7 cellular contexts compared by ENCODE assay signal in the genomic region with DNA sequence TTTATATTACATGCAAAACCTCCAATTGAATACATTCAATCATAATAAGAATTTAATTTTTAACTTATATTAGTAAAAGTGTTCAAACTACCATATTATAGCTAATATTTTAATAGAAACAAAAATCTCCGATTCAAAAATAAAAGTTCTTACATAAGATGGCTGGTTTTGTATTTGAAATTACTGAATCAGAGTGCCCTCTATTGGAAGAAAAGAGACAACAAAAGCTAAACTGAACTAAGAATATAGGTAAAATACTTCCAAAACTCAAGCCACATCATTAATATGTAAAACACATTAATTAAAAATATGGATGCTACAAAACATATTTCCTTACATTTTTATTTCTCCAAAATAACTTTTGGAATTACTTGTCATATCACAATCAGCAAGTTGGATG.
DNase-seq lines count a peak whose midpoint lies in the region; TF ChIP-seq lines count a peak whose summit lies in the region.

No MANE protein-coding gene starts in this region.

- H3K4me1 ChIP-seq in endodermal cell (ENCODE audit: control insufficient read depth, insufficient read depth, low read length) (peaks cover 7% of the 10 kb centered on the region), sigmoid colon (peaks cover 0 to 3% (median 0%) of the 10 kb centered on the region in 4 donors), vagina (no peaks in the 10 kb centered on the region)

- H3K27ac ChIP-seq in endodermal cell (ENCODE audit: low read depth, low read length) (no peak overlapping the region), sigmoid colon (no peak overlapping the region), vagina (no peak overlapping the region)

- no peaks in the 10 kb centered on the region for H3K9me3 Mint-ChIP-seq in endodermal cell

- peaks cover 2% of the 10 kb centered on the region for H3K36me3 ChIP-seq in endodermal cell (ENCODE audit: control insufficient read depth, insufficient read depth, low read length)
- no peaks in the 10 kb centered on the region for H3K36me3 ChIP-seq in sigmoid colon
- no peaks in the 10 kb centered on the region for H3K36me3 ChIP-seq in vagina

- TF ChIP-seq EP300 in sigmoid colon (IDR thresholded peaks at IDR 0.05) = no peak

- no peak overlapping the region for H3K9ac ChIP-seq in endodermal cell (ENCODE audit: extremely low read depth, low read length, poor library complexity, severe bottlenecking)

- H3K4me1 Mint-ChIP-seq in endodermal cell = peaks cover 9% of the 10 kb centered on the region

- H3K27me3 Mint-ChIP-seq in endodermal cell (ENCODE audit: insufficient read depth) = no peaks in the 10 kb centered on the region

- no peak for TF ChIP-seq POLR2A in sigmoid colon (IDR thresholded peaks at IDR 0.05)
- no peak for TF ChIP-seq POLR2A in vagina (IDR thresholded peaks at IDR 0.05)

- peak; percentile 31 for DNase-seq in H4 (ENCODE audit: low spot score)
- DNase-seq in NCI-H446 (lab: John Stamatoyannopoulos, UW) = peak; percentile 3 to 62
- DNase-seq in endodermal cell = no peak
- no peak for DNase-seq in sigmoid colon
- DNase-seq in GF-D8 (lab: John Stamatoyannopoulos, UW) = no peak
- DNase-seq in vagina (ENCODE audit: extremely low spot score in 2 of 2) = no peak
- no peak for DNase-seq in activated T-cell treated with anti-CD3 and anti-CD28 coated beads, Interleukin-2, amount 50 U/mL, for 1 hour

- H3K9me3 ChIP-seq in endodermal cell (ENCODE audit: control insufficient read depth, low read length) (no peaks in the 10 kb centered on the region), sigmoid colon (no peaks in the 10 kb centered on the region), vagina (no peaks in the 10 kb centered on the region)

- H3K27ac Mint-ChIP-seq in endodermal cell = no peak overlapping the region

- no peaks in the 10 kb centered on the region for H3K36me3 Mint-ChIP-seq in endodermal cell (ENCODE audit: low read depth)

- no CpG with 5 or more reads among the region's 1 CpG for WGBS in endodermal cell (ENCODE audit: insufficient coverage in 1 of 2, insufficient read length in 1 of 2), 2 experiments
- whole genome bisulfite sequencing in sigmoid colon, 2 donors = 9 to 29% methylated on average over 1 of the region's 1 CpG

- TF ChIP-seq CTCF in endodermal cell (conservative IDR thresholded peaks at IDR 0.05) (peak; percentile 80), sigmoid colon (IDR thresholded peaks at IDR 0.05) (peak in 3 of 4 experiments; percentile 18 to 46 (median 19)), vagina (IDR thresholded peaks at IDR 0.05) (no peak)

- H3K4me3 ChIP-seq in endodermal cell (ENCODE audit: low read length) (no peak overlapping the region), sigmoid colon (peak overlapping the region; percentile 13 to 41 (median 22)), vagina (no peak overlapping the region)

- no peak overlapping the region for H3K4me3 Mint-ChIP-seq in endodermal cell

- intact Hi-C loops in sigmoid colon (cut with DNase I) = loop anchor here (2.0 kb wide), 1 partner anchor 725 kb away; no protein-coding TSS in a partner anchor
- intact Hi-C loops in vagina (cut with DNase I) = no loop called here

- H3K27me3 ChIP-seq in endodermal cell (ENCODE audit: control insufficient read depth, insufficient read depth, low read length, poor library complexity, severe bottlenecking) (no peaks in the 10 kb centered on the region), sigmoid colon (no peaks in the 10 kb centered on the region), vagina (no peaks in the 10 kb centered on the region)

Comparison
In these comparisons a context has a peak if more than half of its experiments do, and no peak if none do; other contexts are left out.
1. DNase-seq: peak in H4 (single experiment) and NCI-H446 (2 of 2); none in endodermal cell (single experiment), sigmoid colon (single experiment), GF-D8 (single experiment), vagina (0 of 2) and activated T-cell treated with anti-CD3 and anti-CD28 coated beads, Interleukin-2, amount 50 U/mL, for 1 hour (single experiment).
2. H3K4me3 ChIP-seq: peak in sigmoid colon (4 of 4); none in endodermal cell (single experiment) and vagina (0 of 2).
3. CTCF ChIP-seq: peak in endodermal cell (single experiment) and sigmoid colon (3 of 4); none in vagina (0 of 3).